1 cellular context compared by ENCODE assay signal in the genomic region with DNA sequence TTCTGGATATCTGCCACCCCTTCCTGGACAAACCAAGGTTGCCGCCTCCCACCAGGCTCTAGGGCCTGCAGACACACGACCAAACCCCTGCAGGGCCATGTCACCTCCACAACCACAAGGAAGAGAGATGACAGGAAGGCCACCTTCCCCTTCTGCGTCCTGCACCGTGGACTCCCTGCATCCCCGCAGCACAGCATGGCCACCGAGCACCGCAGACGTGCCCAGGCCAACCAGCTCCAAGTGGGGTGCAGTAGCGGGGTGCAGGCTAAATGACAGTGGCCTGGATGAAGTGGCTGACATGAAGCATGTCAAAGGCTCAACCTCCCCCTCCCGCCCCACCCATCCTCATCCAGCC.
TF ChIP-seq lines count a peak whose summit lies in the region.

No MANE protein-coding gene starts in this region.

TF ChIP-seq in HepG2, 621 proteins besides CTCF, POLR2A, EP300 and RAD21:
- TF ChIP-seq ZBTB38 (CRISPR knock-in tag; IDR thresholded peaks at IDR 0.05) = 0 out of 2 replicates have a peak, but pooled peaks have one; percentile 16
- no peak for TF ChIP-seq RFX5 (IDR thresholded peaks at IDR 0.05; ENCODE audit: low read depth, low read length)
